Comparison of ENCODE assay signal across 24 cellular contexts in genomic region chr2:15554525-15555218, GRCh38. TPM values are rescaled to one million over a fixed set of nuclear protein-coding genes. Genes with fewer than 3 reads are reported as not detected.
DNase-seq lines count a peak whose midpoint lies in the region; ATAC-seq, FAIRE-seq and TF ChIP-seq lines count a peak whose summit lies in the region.
"Had no signal": no experiment of that assay in that cellular context is flagged by ENCODE, and none has a peak within 500 bp of the region (broad histone marks: within the 10 kb centered on the region; RNA-seq: fewer than 3 reads in every experiment).

No MANE protein-coding gene starts in this region.

- no peak overlapping the region for H3K4me3 ChIP-seq in IMR-90 (ENCODE audit: insufficient read depth, low read depth, low read length)
- H3K4me3 ChIP-seq in bronchial epithelial cell (ENCODE audit: low read depth, low read length), result no peak overlapping the region
- H3K4me3 ChIP-seq in fibroblast of the aortic adventitia (ENCODE audit: low read depth, low read length), result no peak overlapping the region
- no peak overlapping the region for H3K4me3 ChIP-seq in ascending aorta
- H3K4me3 ChIP-seq: BLaER1 treated with 17β-estradiol and CSF1 and Interleukin-3, amounts not matched to agents 10 nM and 100 nM; HAP-1; ovary; suprapubic skin; upper lobe of left lung had no signal

- H3K4me1 ChIP-seq in IMR-90 (ENCODE audit: control insufficient read depth, insufficient read depth, low read length) (no peaks in the 10 kb centered on the region), ascending aorta (no peaks in the 10 kb centered on the region)

- H3K27ac ChIP-seq in IMR-90 (ENCODE audit: insufficient read depth, low read length) (peak overlapping the region; percentile 72; the same call in 1 of the 2 replicates), ascending aorta (no peak overlapping the region)
- H3K27ac ChIP-seq: BLaER1 treated with 17β-estradiol and CSF1 and Interleukin-3, amounts not matched to agents 10 nM and 100 nM; ovary; suprapubic skin; upper lobe of left lung had no signal

- no CpG with 5 or more reads among the region's 5 CpGs for WGBS in IMR-90 (ENCODE audit: extremely low coverage in 2 of 2, insufficient read length in 1 of 2), 2 experiments

- no peak overlapping the region for H4K8ac ChIP-seq in IMR-90 (ENCODE audit: low read depth in 2 of 2, low read length in 2 of 2)

- no peak overlapping the region for H3K23ac ChIP-seq in IMR-90 (ENCODE audit: low read depth, low read length)

- no peak overlapping the region for H3K4ac ChIP-seq in IMR-90 (ENCODE audit: low read depth, low read length)

- DNase-seq in AG09319 (ENCODE audit: extremely low read depth, low read depth) (peak; percentile 14), IMR-90 (peak; percentile 49), bronchial epithelial cell (ENCODE audit: low read depth) (no peak), fibroblast of the aortic adventitia (ENCODE audit: low read depth) (peak; percentile 49), amygdala (lab: John Stamatoyannopoulos, UW) (no peak), ascending aorta (ENCODE audit: low spot score in 2 of 2) (no peak)
- DNase-seq in effector CD8-positive, alpha-beta T cell (lab: John Stamatoyannopoulos, UW), result no peak
- DNase-seq: activated CD4-positive, alpha-beta T cell treated with anti-CD3 and anti-CD28 coated beads, Interleukin-2, amount 50 U/mL, for 1 hour; activated naive CD4-positive, alpha-beta T cell treated with anti-CD3 and anti-CD28 coated beads, Interleukin-2, amount 50 U/mL, for 16 hours; dermis blood vessel endothelial cell; NCI-H1092 treated with DMSO at 0.1 percent for 48 hours; NCI-H1694 treated with DMSO at 0.1 percent for 48 hours; ovary; stimulated activated naive CD4-positive, alpha-beta T cell; T1000; upper lobe of left lung had no signal

- in situ Hi-C loops in IMR-90 (cut with MboI; ENCODE audit: low sequenced_read_pairs), result no loop called here

- H4K91ac ChIP-seq in IMR-90 (ENCODE audit: insufficient read depth, low read depth, low read length), result no peak overlapping the region

- peaks cover 24 to 28% of the 10 kb centered on the region in 2 experiments for H3K79me1 ChIP-seq in IMR-90 (ENCODE audit: low read depth in 1 of 2, low read length in 2 of 2)

- H3K27me3 ChIP-seq in IMR-90 (ENCODE audit: control insufficient read depth, insufficient read depth, low read length) (no peaks in the 10 kb centered on the region), bronchial epithelial cell (ENCODE audit: control insufficient read depth, insufficient read depth, low read length) (no peaks in the 10 kb centered on the region), ascending aorta (no peaks in the 10 kb centered on the region)
- H3K27me3 ChIP-seq: BLaER1 treated with 17β-estradiol and CSF1 and Interleukin-3, amounts not matched to agents 10 nM and 100 nM; ovary; suprapubic skin; upper lobe of left lung had no signal

- H2AK5ac ChIP-seq in IMR-90 (ENCODE audit: low read depth, low read length), result no peak overlapping the region

- POLR2A ChIA-PET in IMR-90 (lab: Charles Lee; ENCODE audit: unreplicated experiment), result no interaction called here

- peak; percentile 35 for ATAC-seq in IMR-90 (ENCODE audit: low read depth)
- no peak for ATAC-seq in HG03196 (IDR thresholded peaks at IDR 0.05; ENCODE audit: unreplicated experiment)
- ATAC-seq: left lobe of liver, WTC11 had no signal

- no peak overlapping the region for H2BK5ac ChIP-seq in IMR-90 (ENCODE audit: low read depth, low read length, poor library complexity, severe bottlenecking)

- no peak overlapping the region for H4K5ac ChIP-seq in IMR-90 (ENCODE audit: low read depth, low read length)

- dilution Hi-C loops in IMR-90 (cut with HindIII; ENCODE audit: low sequenced_read_pairs, unreplicated experiment), result no loop called here

- no peak overlapping the region for H2BK20ac ChIP-seq in IMR-90 (ENCODE audit: low read depth, low read length)

- no peak overlapping the region for H3K14ac ChIP-seq in IMR-90 (replicated peaks; ENCODE audit: low read depth, low read length)

- TF ChIP-seq CTCF in AG09319 (IDR thresholded peaks at IDR 0.05; ENCODE audit: low read depth, low read length) (no peak), IMR-90 (conservative IDR thresholded peaks at IDR 0.05; ENCODE audit: low read depth, low read length) (no peak), bronchial epithelial cell (IDR thresholded peaks at IDR 0.05; ENCODE audit: insufficient read depth, low read length, severe bottlenecking) (no peak), fibroblast of the aortic adventitia (IDR thresholded peaks at IDR 0.05; ENCODE audit: insufficient read depth, low read length) (no peak), ascending aorta (IDR thresholded peaks at IDR 0.05) (no peak)

- H3K9me1 ChIP-seq in IMR-90 (ENCODE audit: insufficient read depth, low read length), result peaks cover 3% of the 10 kb centered on the region

- no TSS peak for BruUV-seq in IMR-90 (replicated peaks; lab: Mats Ljungman, UMichigan)

- no peak for TF ChIP-seq RAD21 in IMR-90 (IDR thresholded peaks at IDR 0.05; ENCODE audit: low read length)

- H2BK15ac ChIP-seq in IMR-90 (ENCODE audit: low read depth, low read length), result no peak overlapping the region

- H3K36me3 ChIP-seq in IMR-90 (ENCODE audit: control insufficient read depth, insufficient read depth, low read length) (peaks cover 12% of the 10 kb centered on the region), bronchial epithelial cell (ENCODE audit: control insufficient read depth, insufficient read depth, low read length) (peaks cover 3% of the 10 kb centered on the region), ascending aorta (peaks cover 7 to 12% of the 10 kb centered on the region in 2 donors)
- H3K36me3 ChIP-seq: ovary had no signal

- no peak overlapping the region for H3K4me2 ChIP-seq in IMR-90 (ENCODE audit: low read depth, low read length)
- H3K4me2 ChIP-seq: BLaER1 treated with 17β-estradiol and CSF1 and Interleukin-3, amounts not matched to agents 10 nM and 100 nM had no signal

- H3K18ac ChIP-seq in IMR-90 (ENCODE audit: low read depth, low read length), result no peak overlapping the region

- H3K9me3 ChIP-seq in IMR-90 (ENCODE audit: control insufficient read depth, insufficient read depth, low read length) (no peaks in the 10 kb centered on the region), ascending aorta (no peaks in the 10 kb centered on the region)
- H3K9me3 ChIP-seq: BLaER1 treated with 17β-estradiol and CSF1 and Interleukin-3, amounts not matched to agents 10 nM and 100 nM; HAP-1; ovary; suprapubic skin; upper lobe of left lung had no signal

- no peak for TF ChIP-seq POLR2A in IMR-90 (IDR thresholded peaks at IDR 0.05; ENCODE audit: low read depth, low read length)

- H2AFZ ChIP-seq in IMR-90 (replicated peaks; ENCODE audit: low read length, poor library complexity), result no peak overlapping the region

- CTCF ChIA-PET in IMR-90 (lab: Yijun Ruan, JAX), result interaction anchor here (1.4 kb wide), 1 partner anchor 9 kb away, joined by 3 read pairs; no protein-coding TSS in a partner anchor

- H3K56ac ChIP-seq in IMR-90 (ENCODE audit: extremely low read depth, insufficient read depth, low read length), result no peak overlapping the region

- intact Hi-C loops in IMR-90 (cut with micrococcal nuclease), result no loop called here
- intact Hi-C loops in ascending aorta (cut with DNase I), result no loop called here

- H2BK120ac ChIP-seq in IMR-90 (ENCODE audit: low read depth, low read length), result no peak overlapping the region

- H3K9ac ChIP-seq in IMR-90 (ENCODE audit: low read depth, low read length), result peak overlapping the region; percentile 29; the same call in 1 of the 2 replicates
- H3K9ac ChIP-seq: BLaER1 treated with 17β-estradiol and CSF1 and Interleukin-3, amounts not matched to agents 10 nM and 100 nM had no signal

- peak; percentile 58 for FAIRE-seq in bronchial epithelial cell (lab: Jason Lieb, UNC)
- FAIRE-seq: endometrium, GM12892 had no signal

- H4K20me1 ChIP-seq in IMR-90 (ENCODE audit: insufficient read depth, low read length), result peaks cover 8% of the 10 kb centered on the region; the same call in 1 of the 2 replicates

- no peak overlapping the region for H2AK9ac ChIP-seq in IMR-90 (replicated peaks; ENCODE audit: low read depth, low read length, poor library complexity)

TF ChIP-seq in IMR-90, 13 proteins besides CTCF, POLR2A, EP300 and RAD21:
- TF ChIP-seq BHLHE40 (IDR thresholded peaks at IDR 0.05; ENCODE audit: low read depth, low read length) (no peak), USF2 (IDR thresholded peaks at IDR 0.05; ENCODE audit: low read depth, low read length) (no peak), CEBPB (IDR thresholded peaks at IDR 0.05; ENCODE audit: low read depth, low read length) (peak; percentile 66; the same call in 1 of the 2 replicates), CHD1 (IDR thresholded peaks at IDR 0.05; ENCODE audit: low read depth, low read length) (no peak), MAZ (IDR thresholded peaks at IDR 0.05; ENCODE audit: borderline replicate concordance, low read depth, low read length) (no peak)

RNA-seq across cellular contexts. Expression of gene NBAS, which starts 6.5 kb away (rescaled TPM):
- 88.9 and 105 TPM in 2 replicates for total RNA-seq in IMR-90 (2012; rRNA removed)
- polyA plus RNA-seq in IMR-90 (2012; rRNA removed), result 20.4 and 22.3 TPM in 2 replicates
- polyA plus RNA-seq in IMR-90 (2012; cell fraction: cytosol; rRNA removed), result 12.9 and 22.1 TPM in 2 replicates
- 19.6 and 27.3 TPM in 2 replicates for polyA plus RNA-seq in IMR-90 (2012; cell fraction: nucleus; rRNA removed; ENCODE audit: low replicate concordance)
- 72.6 and 78.2 TPM in 2 replicates for total RNA-seq in bronchial epithelial cell
- total RNA-seq in fibroblast of the aortic adventitia (ENCODE audit: low replicate concordance), result 76.0 and 83.2 TPM in 2 replicates
- total RNA-seq in ascending aorta, result 37.1 TPM

RNA-seq across cellular contexts. Expression of gene DDX1, which starts 37.0 kb away (rescaled TPM):
- total RNA-seq in IMR-90 (2012; rRNA removed) (74.9 and 108 TPM in 2 replicates), bronchial epithelial cell (68.2 and 81.3 TPM in 2 replicates), fibroblast of the aortic adventitia (ENCODE audit: low replicate concordance) (110 and 114 TPM in 2 replicates), ascending aorta (21.5 TPM)
- polyA plus RNA-seq in IMR-90 (2012; rRNA removed), result 62.9 and 73.6 TPM in 2 replicates
- 8.7 and 17.2 TPM in 2 replicates for polyA plus RNA-seq in IMR-90 (2012; cell fraction: cytosol; rRNA removed)
- 3.9 and 38.1 TPM in 2 replicates for polyA plus RNA-seq in IMR-90 (2012; cell fraction: nucleus; rRNA removed; ENCODE audit: low replicate concordance)

Comparison
In these comparisons a context has a peak if more than half of its experiments do, and no peak if none do; other contexts are left out.
1. DNase-seq: peak in AG09319 (single experiment), IMR-90 (single experiment) and fibroblast of the aortic adventitia (single experiment); none in bronchial epithelial cell (single experiment), effector CD8-positive, alpha-beta T cell (single experiment), amygdala (0 of 56) and ascending aorta (0 of 2).